Comparison of ENCODE assay signal across 7 cellular contexts in genomic region chr7:87154166-87154565, GRCh38. TPM values are rescaled to one million over a fixed set of nuclear protein-coding genes. Genes with fewer than 3 reads are reported as not detected.
DNase-seq lines count a peak whose midpoint lies in the region; ATAC-seq and TF ChIP-seq lines count a peak whose summit lies in the region.

No MANE protein-coding gene starts in this region.

- CTCF ChIA-PET in HCT116 (lab: Charles Lee) = no interaction called here

- TF ChIP-seq RAD21 in HCT116 (IDR thresholded peaks at IDR 0.05; ENCODE audit: low read depth) = no peak

- no peak overlapping the region for H2AFZ ChIP-seq in HCT116 (ENCODE audit: low read depth, low read length, poor library complexity, severe bottlenecking)

- H3K36me3 Mint-ChIP-seq in T-helper 2 cell treated with Interferon-gamma antibody and Interleukin-4, amounts not matched to agents 5 μg/mL and 100 μg/mL, for 36 hours (ENCODE audit: low read depth) = peaks cover 29% of the 10 kb centered on the region
- H3K36me3 Mint-ChIP-seq in stimulated activated memory B cell treated with anti-CD40 and anti-IgM and Interleukin-4, amounts not matched to agents 10 μg/mL and 1 μg/mL and 100 μg/mL, for 72 hours = peaks cover 8% of the 10 kb centered on the region

- POLR2A ChIA-PET in HCT116 (lab: Charles Lee) = no interaction called here

- peaks cover 64% of the 10 kb centered on the region for H3K79me2 ChIP-seq in HCT116 (ENCODE audit: insufficient read depth, low read length)

- peak overlapping the region; percentile 85 for H3K4me2 ChIP-seq in HCT116 (ENCODE audit: low read length)

- no peaks in the 10 kb centered on the region for H4K20me1 ChIP-seq in HCT116 (ENCODE audit: insufficient read depth)

- RAD21 ChIA-PET in HCT116 (lab: Charles Lee; ENCODE audit: low non-redundant PET in 1 of 2, low total read pairs in 2 of 2, uncharacterized antibody in 2 of 2, unreplicated experiment in 2 of 2) = no interaction called here

- peak overlapping the region; percentile 95 for H3K9ac ChIP-seq in HCT116 (ENCODE audit: low read length)

- no peaks in the 10 kb centered on the region for H3K9me2 ChIP-seq in HCT116 (ENCODE audit: insufficient read depth)

- H3K27me3 ChIP-seq in HCT116 (ENCODE audit: insufficient read depth, low read length) (no peaks in the 10 kb centered on the region), gastroesophageal sphincter (no peaks in the 10 kb centered on the region)

- H3K4me1 Mint-ChIP-seq in T-helper 2 cell treated with Interferon-gamma antibody and Interleukin-4, amounts not matched to agents 5 μg/mL and 100 μg/mL, for 36 hours (ENCODE audit: low read depth) = peaks cover 35% of the 10 kb centered on the region
- H3K4me1 Mint-ChIP-seq in stimulated activated memory B cell treated with anti-CD40 and anti-IgM and Interleukin-4, amounts not matched to agents 10 μg/mL and 1 μg/mL and 100 μg/mL, for 72 hours = peaks cover 43% of the 10 kb centered on the region

- no TSS peak for BruUV-seq in HCT116 (replicated peaks; lab: Mats Ljungman, UMichigan)

- H3K4me3 ChIP-seq in HCT116 (replicated peaks in 1 of 2; ENCODE audit: low read depth in 1 of 2, low read length in 2 of 2) = peak overlapping the region; percentile 90 to 92; a peak in 3 of 4 replicates
- H3K4me3 ChIP-seq in gastroesophageal sphincter = peak overlapping the region; percentile 67 to 92

- no peak for DNase-seq in HCT116 (ENCODE audit: low read depth, low spot score)
- DNase-seq in T-helper 2 cell treated with Interferon-gamma antibody and Interleukin-4, amounts not matched to agents 5 μg/mL and 100 μg/mL, for 36 hours (ENCODE audit: low spot score) = no peak
- DNase-seq in NOMO-1 treated with dmso at 0.1 percent for 144 hours (lab: John Stamatoyannopoulos, UW; ENCODE audit: unreplicated experiment) = no peak
- no peak for DNase-seq in amygdala (lab: John Stamatoyannopoulos, UW)
- DNase-seq in GM10266 (ENCODE audit: extremely low spot score) = no peak

- H3K27me3 Mint-ChIP-seq in T-helper 2 cell treated with Interferon-gamma antibody and Interleukin-4, amounts not matched to agents 5 μg/mL and 100 μg/mL, for 36 hours (ENCODE audit: low read depth) = no peaks in the 10 kb centered on the region
- no peaks in the 10 kb centered on the region for H3K27me3 Mint-ChIP-seq in stimulated activated memory B cell treated with anti-CD40 and anti-IgM and Interleukin-4, amounts not matched to agents 10 μg/mL and 1 μg/mL and 100 μg/mL, for 72 hours

- peaks cover 10 to 18% of the 10 kb centered on the region in 2 experiments; a peak in 3 of 4 replicates for H3K4me1 ChIP-seq in HCT116 (ENCODE audit: control insufficient read depth in 1 of 2, insufficient read depth in 2 of 2, low read length in 2 of 2)
- H3K4me1 ChIP-seq in gastroesophageal sphincter = peaks cover 15 to 65% (median 17%) of the 10 kb centered on the region in 3 donors

- H3K36me3 ChIP-seq in HCT116 (ENCODE audit: control insufficient read depth in 1 of 2, insufficient read depth in 2 of 2, low read length in 2 of 2) = peaks cover 0 to 3% of the 10 kb centered on the region in 2 experiments; a peak in 1 of 4 replicates
- no peaks in the 10 kb centered on the region for H3K36me3 ChIP-seq in gastroesophageal sphincter

- no peak for ATAC-seq in HCT116
- no peak for ATAC-seq in gastroesophageal sphincter
- ATAC-seq in stimulated activated memory B cell treated with anti-CD40 and anti-IgM and Interleukin-4, amounts not matched to agents 10 μg/mL and 1 μg/mL and 100 μg/mL, for 72 hours = no peak

- TF ChIP-seq POLR2A in HCT116 (IDR thresholded peaks at IDR 0.05; ENCODE audit: borderline replicate concordance, extremely low read depth, insufficient read depth, insufficient read length) (no peak), gastroesophageal sphincter (IDR thresholded peaks at IDR 0.05) (no peak)

- WGBS in gastroesophageal sphincter (ENCODE audit: low coverage in 1 of 2), 2 donors = 0 to 29% methylated on average over 1 to 2 of the region's 2 CpGs

- intact Hi-C loops in HCT116 (cut with micrococcal nuclease) = no loop called here

- H3K9me3 Mint-ChIP-seq in T-helper 2 cell treated with Interferon-gamma antibody and Interleukin-4, amounts not matched to agents 5 μg/mL and 100 μg/mL, for 36 hours = no peaks in the 10 kb centered on the region
- no peaks in the 10 kb centered on the region for H3K9me3 Mint-ChIP-seq in stimulated activated memory B cell treated with anti-CD40 and anti-IgM and Interleukin-4, amounts not matched to agents 10 μg/mL and 1 μg/mL and 100 μg/mL, for 72 hours

- H3K27ac Mint-ChIP-seq in T-helper 2 cell treated with Interferon-gamma antibody and Interleukin-4, amounts not matched to agents 5 μg/mL and 100 μg/mL, for 36 hours = no peak overlapping the region
- H3K27ac Mint-ChIP-seq in stimulated activated memory B cell treated with anti-CD40 and anti-IgM and Interleukin-4, amounts not matched to agents 10 μg/mL and 1 μg/mL and 100 μg/mL, for 72 hours = peak overlapping the region; percentile 67

- TF ChIP-seq CTCF in HCT116 (IDR thresholded peaks at IDR 0.05 in 2 of 3, conservative IDR thresholded peaks at IDR 0.05 in 1 of 3; ENCODE audit: borderline replicate concordance in 1 of 3, insufficient read depth in 1 of 3, low read depth in 2 of 3, low read length in 2 of 3) (no peak), gastroesophageal sphincter (IDR thresholded peaks at IDR 0.05) (no peak), GM10266 (IDR thresholded peaks at IDR 0.05; ENCODE audit: control insufficient read depth, insufficient read depth, low read depth, missing control alignments) (no peak)

- H3K9me3 ChIP-seq in HCT116 (ENCODE audit: control insufficient read depth in 1 of 2, insufficient read depth in 1 of 2, low read depth in 1 of 2, low read length in 2 of 2) = no peaks in the 10 kb centered on the region
- H3K9me3 ChIP-seq in gastroesophageal sphincter = no peaks in the 10 kb centered on the region

- H3K4me3 Mint-ChIP-seq in T-helper 2 cell treated with Interferon-gamma antibody and Interleukin-4, amounts not matched to agents 5 μg/mL and 100 μg/mL, for 36 hours = peak overlapping the region; percentile 98
- peak overlapping the region; percentile 87 for H3K4me3 Mint-ChIP-seq in stimulated activated memory B cell treated with anti-CD40 and anti-IgM and Interleukin-4, amounts not matched to agents 10 μg/mL and 1 μg/mL and 100 μg/mL, for 72 hours

- no peak overlapping the region for H3K27ac ChIP-seq in HCT116 (ENCODE audit: low read depth, low read length)
- peak overlapping the region; percentile 91 to 98 (median 96) for H3K27ac ChIP-seq in gastroesophageal sphincter

- no peak for TF ChIP-seq EP300 in gastroesophageal sphincter (IDR thresholded peaks at IDR 0.05)

TF ChIP-seq in HCT116, 20 proteins besides CTCF, POLR2A, EP300 and RAD21:
- TF ChIP-seq SRF (IDR thresholded peaks at IDR 0.05; ENCODE audit: low read depth) (no peak), CEBPB (IDR thresholded peaks at IDR 0.05; ENCODE audit: low read depth) (no peak), FOSL1 (IDR thresholded peaks at IDR 0.05; ENCODE audit: low read depth) (no peak), YY1 (IDR thresholded peaks at IDR 0.05; ENCODE audit: extremely low read depth, insufficient replicate concordance, low read depth, low read length) (no peak)
- TF ChIP-seq, protein P1, sequence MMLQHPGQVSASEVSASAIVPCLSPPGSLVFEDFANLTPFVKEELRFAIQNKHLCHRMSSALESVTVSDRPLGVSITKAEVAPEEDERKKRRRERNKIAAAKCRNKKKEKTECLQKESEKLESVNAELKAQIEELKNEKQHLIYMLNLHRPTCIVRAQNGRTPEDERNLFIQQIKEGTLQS (IDR thresholded peaks at IDR 0.05) = no peak

RNA-seq across cellular contexts. Expression of gene DMTF1, which starts 1.9 kb away (rescaled TPM):
- total RNA-seq in HCT116 (2021; ENCODE audit: unreplicated experiment) (56.3 TPM), gastroesophageal sphincter (100 to 1,000 TPM in 1 of 4 donors, 10 to 100 TPM in 3; 27.0 to 142 (median 53.2) TPM)
- polyA plus RNA-seq in HCT116 (2012) = 34.3 and 42.3 TPM in 2 replicates
